25 cellular contexts compared by ENCODE assay signal in the genomic region with DNA sequence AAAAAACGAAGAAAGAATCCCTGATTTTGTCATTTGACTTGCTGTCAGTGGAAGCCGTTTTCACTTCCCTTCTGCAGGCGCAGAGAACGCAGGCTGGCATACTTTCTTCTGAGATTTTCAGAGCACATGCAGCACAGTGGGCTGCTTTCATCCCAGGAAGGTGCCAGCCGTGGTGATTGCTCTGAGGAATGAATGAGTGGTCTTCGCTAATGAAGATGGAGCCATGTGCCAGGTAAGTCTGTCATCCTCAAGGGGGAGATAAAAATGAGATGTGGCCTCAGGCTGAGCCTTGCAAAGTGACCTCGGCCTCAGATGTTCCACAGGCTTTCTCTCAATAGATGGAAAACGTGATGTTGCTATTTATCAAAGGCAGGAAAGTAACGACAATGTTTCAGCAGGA.
A peak's percentile ranks its signal among the peaks of the same experiment; 100 is the strongest.
DNase-seq lines count a peak whose midpoint lies in the region; ATAC-seq, FAIRE-seq and TF ChIP-seq lines count a peak whose summit lies in the region.
"Had no signal": no experiment of that assay in that cellular context is flagged by ENCODE, and none has a peak within 500 bp of the region (broad histone marks: within the 10 kb centered on the region; RNA-seq: fewer than 3 reads in every experiment).

No MANE protein-coding gene starts in this region.

- H3K9me3 Mint-ChIP-seq in chondrocyte (ENCODE audit: low read depth) (peaks cover 3% of the 10 kb centered on the region), nephron progenitor cell (peaks cover 14% of the 10 kb centered on the region)

- no peaks in the 10 kb centered on the region for H3K9me3 ChIP-seq in GM23248 (ENCODE audit: low read depth)
- H3K9me3 ChIP-seq: BLaER1 had no signal

- H3K9ac ChIP-seq in GM23248 = no peak overlapping the region
- H3K9ac ChIP-seq: BLaER1 had no signal

- H3K36me3 Mint-ChIP-seq in chondrocyte (ENCODE audit: low read depth) = no peaks in the 10 kb centered on the region
- H3K36me3 Mint-ChIP-seq in nephron progenitor cell (ENCODE audit: low read depth) = peaks cover 4% of the 10 kb centered on the region
- H3K36me3 Mint-ChIP-seq: CD4-positive, CD25-positive, alpha-beta regulatory T cell; T-cell had no signal

- no peak for FAIRE-seq in GM12892 (lab: Jason Lieb, UNC)
- FAIRE-seq: A204.1, D721Med had no signal

- no peak for TF ChIP-seq POLR2A in GM12892 (IDR thresholded peaks at IDR 0.05; ENCODE audit: low read depth, low read length)

- H3K4me3 ChIP-seq in GM23248 = no peak overlapping the region
- H3K4me3 ChIP-seq: BLaER1 had no signal

- no peaks in the 10 kb centered on the region for H3K36me3 ChIP-seq in GM23248 (ENCODE audit: low read depth)
- H3K36me3 ChIP-seq: BLaER1 had no signal

- H3K4me3 Mint-ChIP-seq in chondrocyte (ENCODE audit: unreplicated experiment) (no peak overlapping the region), nephron progenitor cell (no peak overlapping the region)
- H3K4me3 Mint-ChIP-seq: CD4-positive, CD25-positive, alpha-beta regulatory T cell; H9; T-cell had no signal

- TF ChIP-seq CTCF in chondrocyte (IDR thresholded peaks at IDR 0.05) (no peak), nephron progenitor cell (IDR thresholded peaks at IDR 0.05) (no peak)

- no peak overlapping the region for H3K27ac ChIP-seq in GM23248
- H3K27ac ChIP-seq: BLaER1, HL-60, RWPE1 had no signal

- H3K4me2 ChIP-seq in GM23248 (ENCODE audit: unreplicated experiment) = no peak overlapping the region
- H3K4me2 ChIP-seq: BLaER1 had no signal

- H3K27me3 ChIP-seq in GM23248 (replicated peaks; ENCODE audit: insufficient read depth) = no peaks in the 10 kb centered on the region
- H3K27me3 ChIP-seq: BLaER1 had no signal

- WGBS in GM23248 (ENCODE audit: low coverage in 1 of 2, low lambda C conversion rate in 2 of 2, missing lambda C conversion rate in 2 of 2), 2 experiments = 33 to 34% methylated on average over 9 of the region's 9 CpGs

- in situ Hi-C loops in GM23248 (cut with MboI) = loop anchor here (25.0 kb wide), 1 partner anchor 364 kb away; no protein-coding TSS in a partner anchor

- no peaks in the 10 kb centered on the region for H3K9me2 ChIP-seq in GM23248 (ENCODE audit: insufficient read depth)

- no peaks in the 10 kb centered on the region for H4K20me1 ChIP-seq in GM23248 (ENCODE audit: insufficient read depth)
- H4K20me1 ChIP-seq: BLaER1 had no signal

- H3F3A ChIP-seq in GM23248 (ENCODE audit: insufficient read depth) = no peaks in the 10 kb centered on the region

- H3K27ac Mint-ChIP-seq in chondrocyte (ENCODE audit: unreplicated experiment) (peak overlapping the region; percentile 69), nephron progenitor cell (peak overlapping the region; percentile 47)
- H3K27ac Mint-ChIP-seq: CD4-positive, CD25-positive, alpha-beta regulatory T cell; T-cell had no signal

- no peak for ATAC-seq in HG02610 (IDR thresholded peaks at IDR 0.05; ENCODE audit: unreplicated experiment)
- ATAC-seq: T-cell had no signal

- no peaks in the 10 kb centered on the region for H3K79me2 ChIP-seq in GM23248 (ENCODE audit: insufficient read depth)

- DNase-seq in GM23248 (no peak), NCI-H69 (lab: John Stamatoyannopoulos, UW) (peak; percentile 36), chondrocyte (ENCODE audit: low spot score) (no peak), nephron progenitor cell (no peak), GM12892 (ENCODE audit: insufficient read length) (no peak), hypothalamus (lab: John Stamatoyannopoulos, UW) (no peak), germinal center (ENCODE audit: low spot score) (no peak)
- DNase-seq: CD4-positive, CD25-positive, alpha-beta regulatory T cell; DMS53; H9; Karpas-422; NCI-H1105 treated with DMSO at 0.1 percent for 48 hours; NCI-H146; NCI-H1930; NCI-H2107; NCI-H446 treated with DMSO at 0.1 percent for 48 hours; NCI-H526; SHP77; T-cell had no signal

- H3K4me1 ChIP-seq in GM23248 (ENCODE audit: insufficient read depth) = no peaks in the 10 kb centered on the region

- H3K27me3 Mint-ChIP-seq in chondrocyte (ENCODE audit: low read depth) (no peaks in the 10 kb centered on the region), nephron progenitor cell (ENCODE audit: low read depth, poor library complexity) (peaks cover 4% of the 10 kb centered on the region)

- H2AFZ ChIP-seq in GM23248 = peak overlapping the region; percentile 49

- H3K4me1 Mint-ChIP-seq in chondrocyte (ENCODE audit: low read depth) (peaks cover 18% of the 10 kb centered on the region), nephron progenitor cell (peaks cover 15% of the 10 kb centered on the region)
- H3K4me1 Mint-ChIP-seq: CD4-positive, CD25-positive, alpha-beta regulatory T cell; T-cell had no signal
